Comparison of ENCODE assay signal across 12 cellular contexts in genomic region chr17:17493249-17493985, GRCh38. TPM values are rescaled to one million over a fixed set of nuclear protein-coding genes. Genes with fewer than 3 reads are reported as not detected.
A peak's percentile ranks its signal among the peaks of the same experiment; 100 is the strongest.
DNase-seq lines count a peak whose midpoint lies in the region; ATAC-seq and TF ChIP-seq lines count a peak whose summit lies in the region.
"Had no signal": no experiment of that assay in that cellular context is flagged by ENCODE, and none has a peak within 500 bp of the region (broad histone marks: within the 10 kb centered on the region; RNA-seq: fewer than 3 reads in every experiment).

No MANE protein-coding gene starts in this region.

- peaks cover 0 to 20% (median 0%) of the 10 kb centered on the region in 4 donors for H3K4me1 ChIP-seq in right lobe of liver
- peaks cover 7 to 18% of the 10 kb centered on the region in 2 donors for H3K4me1 ChIP-seq in thyroid gland

- peak overlapping the region; percentile 50 for H3K4me3 ChIP-seq in coronary artery
- peak overlapping the region in 1 of 3 donors; percentile 71 for H3K4me3 ChIP-seq in right lobe of liver
- peak overlapping the region in 1 of 3 donors; percentile 76 for H3K4me3 ChIP-seq in thyroid gland (replicated peaks in 1 of 3)

- 58% methylated on average over 9 of the region's 15 CpGs for WGBS in right lobe of liver (ENCODE audit: insufficient coverage, low coverage, low lambda C conversion rate, missing lambda C conversion rate)
- 74 to 75% methylated on average over 15 of the region's 15 CpGs for WGBS in thyroid gland, 2 donors

- no peaks in the 10 kb centered on the region for H3K9me3 ChIP-seq in right lobe of liver
- no peaks in the 10 kb centered on the region for H3K9me3 ChIP-seq in thyroid gland

- TF ChIP-seq CTCF in coronary artery (IDR thresholded peaks at IDR 0.05) = no peak
- TF ChIP-seq CTCF in right lobe of liver (IDR thresholded peaks at IDR 0.05) = no peak
- no peak for TF ChIP-seq CTCF in thyroid gland (IDR thresholded peaks at IDR 0.05)

- peaks cover 0 to 9% (median 2%) of the 10 kb centered on the region in 4 donors for H3K36me3 ChIP-seq in right lobe of liver
- H3K36me3 ChIP-seq in thyroid gland = peaks cover 18 to 24% of the 10 kb centered on the region in 2 donors

- intact Hi-C loops in right lobe of liver (cut with DNase I) (no loop called here), thyroid gland (cut with DNase I) (no loop called here)

- ATAC-seq in right lobe of liver (peak in 1 of 4 donors; percentile 35), HG03460 (IDR thresholded peaks at IDR 0.05; ENCODE audit: unreplicated experiment) (no peak), HG03159 (IDR thresholded peaks at IDR 0.05; ENCODE audit: unreplicated experiment) (no peak)

- H3K27me3 ChIP-seq in right lobe of liver (no peaks in the 10 kb centered on the region), thyroid gland (no peaks in the 10 kb centered on the region)

- TF ChIP-seq POLR2A in right lobe of liver (IDR thresholded peaks at IDR 0.05) (peak; percentile 83), thyroid gland (IDR thresholded peaks at IDR 0.05) (peak in 1 of 2 donors; percentile 7)

- DNase-seq in SHP77 (lab: John Stamatoyannopoulos, UW) = peak; percentile 48 to 64
- no peak for DNase-seq in SHP77 treated with DMSO at 0.1 percent for 48 hours (lab: John Stamatoyannopoulos, UW)
- no peak for DNase-seq in coronary artery (ENCODE audit: low spot score)
- peak in 1 of 3 donors; percentile 78 for DNase-seq in right lobe of liver
- DNase-seq in thyroid gland = peak; percentile 63 to 65
- no peak for DNase-seq in NCI-H2081 (lab: John Stamatoyannopoulos, UW)
- DNase-seq: ACHN; activated T-cell treated with anti-CD3 and anti-CD28 coated beads, Interleukin-2, amount 50 U/mL, for 48 hours; immature natural killer cell; NCI-H446 had no signal

- H3K27ac ChIP-seq in coronary artery (peak overlapping the region in 1 of 2 donors; percentile 68), right lobe of liver (peak overlapping the region in 2 of 3 donors; percentile 84 to 91), thyroid gland (peak overlapping the region; percentile 85 to 96 (median 86))

RNA-seq across cellular contexts. Expression of gene RASD1, which starts 2.8 kb away (rescaled TPM):
- total RNA-seq in right lobe of liver = 100 to 1,000 TPM in 3 of 6 experiments, 10 to 100 TPM in 2, 1 to 10 TPM in 1; 1.0 to 230 (median 101) TPM
- total RNA-seq in thyroid gland = 100 to 1,000 TPM; 114 to 149 (median 141) TPM

RNA-seq across cellular contexts. Expression of gene MED9, which starts 16.6 kb away (rescaled TPM):
- total RNA-seq in right lobe of liver = 10 to 100 TPM in 3 of 6 experiments, 1 to 10 TPM in 3; 5.7 to 24.4 (median 12.4) TPM
- total RNA-seq in thyroid gland = 10 to 100 TPM; 27.9 to 35.4 (median 30.8) TPM

Comparison
In these comparisons a context has a peak if more than half of its experiments do, and no peak if none do; other contexts are left out.
1. DNase-seq: peak in SHP77 (2 of 2) and thyroid gland (2 of 2); none in SHP77 treated with DMSO at 0.1 percent for 48 hours (single experiment), coronary artery (single experiment) and NCI-H2081 (0 of 2).